In genomic region chr2:1944986-1945385, GRCh38 we compare ENCODE assay signal across 30 cellular contexts.
"Had no signal": no experiment of that assay in that cellular context is flagged by ENCODE, and none has a peak within 500 bp of the region (broad histone marks: within the 10 kb centered on the region; RNA-seq: fewer than 3 reads in every experiment).

No MANE protein-coding gene starts in this region.

- H3K4me1 Mint-ChIP-seq: stimulated activated memory B cell treated with anti-CD40 and anti-IgM and Interleukin-4, amounts not matched to agents 10 μg/mL and 1 μg/mL and 100 μg/mL, for 72 hours; stimulated activated naive CD8-positive, alpha-beta T cell treated with anti-CD3 and anti-CD28 coated beads, Interleukin-15, amount 100 ng/mL, for 72 hours had no signal

- H3K4me3 Mint-ChIP-seq: naive thymus-derived CD4-positive, alpha-beta T cell; natural killer cell; nephron; stimulated activated memory B cell treated with anti-CD40 and anti-IgM and Interleukin-4, amounts not matched to agents 10 μg/mL and 1 μg/mL and 100 μg/mL, for 72 hours; stimulated activated naive CD8-positive, alpha-beta T cell treated with anti-CD3 and anti-CD28 coated beads, Interleukin-15, amount 100 ng/mL, for 72 hours had no signal

- H3K9ac ChIP-seq: parathyroid adenoma had no signal

- H2AFZ ChIP-seq: parathyroid adenoma had no signal

- H3K27ac ChIP-seq: ovary, parathyroid adenoma, psoas muscle, right lobe of liver, skin epidermis, spleen, suprapubic skin, testis, tibial nerve, upper lobe of left lung, vagina had no signal

- ATAC-seq: naive thymus-derived CD4-positive, alpha-beta T cell; natural killer cell; psoas muscle; right cardiac atrium; right lobe of liver; stimulated activated memory B cell treated with anti-CD40 and anti-IgM and Interleukin-4, amounts not matched to agents 10 μg/mL and 1 μg/mL and 100 μg/mL, for 72 hours; stimulated activated naive CD8-positive, alpha-beta T cell treated with anti-CD3 and anti-CD28 coated beads, Interleukin-15, amount 100 ng/mL, for 72 hours; stimulated activated naive CD8-positive, alpha-beta T cell treated with anti-CD3 and anti-CD28 coated beads, Interleukin-15, Interleukin-2, amounts not matched to agents 100 U/mL and 50 U/mL, for 24 hours had no signal

- H3K79me2 ChIP-seq: parathyroid adenoma had no signal

- DNase-seq: naive thymus-derived CD4-positive, alpha-beta T cell; natural killer cell; occipital lobe; ovary; posterior cingulate gyrus; psoas muscle; right cardiac atrium; right lobe of liver; spleen; stimulated activated CD4-positive, alpha-beta T cell treated with anti-CD3 and anti-CD28 coated beads, Interleukin-12 subunit alpha, Interleukin-12 subunit beta, amount 100 ng/mL, for 4 hours; stimulated activated CD4-positive, alpha-beta T cell treated with anti-CD3 and anti-CD28 coated beads, Interleukin-1b, Interleukin-23, amount 100 ng/mL, for 48 hours; stimulated activated CD4-positive, alpha-beta T cell treated with anti-CD3 and anti-CD28 coated beads, Interleukin-4, amount 100 ng/mL, for 1 hour; stimulated activated CD4-positive, alpha-beta T cell treated with anti-CD3 and anti-CD28 coated beads, Interleukin-4, amount 100 ng/mL, for 4 hours; stimulated activated CD8-positive, alpha-beta memory T cell treated with anti-CD3 and anti-CD28 coated beads, Interleukin-4, amount 100 ng/mL, for 48 hours; stimulated activated naive CD4-positive, alpha-beta T cell; stimulated activated naive CD8-positive, alpha-beta T cell treated with anti-CD3 and anti-CD28 coated beads, Interleukin-15, amount 100 ng/mL, for 72 hours; stimulated activated naive CD8-positive, alpha-beta T cell treated with anti-CD3 and anti-CD28 coated beads, Interleukin-15, Interleukin-2, amounts not matched to agents 100 U/mL and 50 U/mL, for 24 hours; substantia nigra; testis; trophoblast cell; upper lobe of left lung had no signal

- H3K9me3 ChIP-seq: ovary, psoas muscle, right lobe of liver, spleen, suprapubic skin, testis, tibial nerve, upper lobe of left lung, vagina had no signal

- H3K36me3 Mint-ChIP-seq: naive thymus-derived CD4-positive, alpha-beta T cell; natural killer cell; stimulated activated memory B cell treated with anti-CD40 and anti-IgM and Interleukin-4, amounts not matched to agents 10 μg/mL and 1 μg/mL and 100 μg/mL, for 72 hours had no signal

- H3K36me3 ChIP-seq: ovary, right lobe of liver, spleen, suprapubic skin, tibial nerve, upper lobe of left lung, vagina had no signal

- H3K4me1 ChIP-seq: parathyroid adenoma, psoas muscle, right lobe of liver, spleen, suprapubic skin, testis, tibial nerve, upper lobe of left lung, vagina had no signal

- H3K4me3 ChIP-seq: ovary, psoas muscle, right lobe of liver, skin epidermis, smooth muscle cell, spleen, suprapubic skin, testis, tibial nerve, upper lobe of left lung, vagina had no signal

- H3K27me3 ChIP-seq: ovary, right lobe of liver, testis, tibial nerve, upper lobe of left lung, vagina had no signal

- H3K9me3 Mint-ChIP-seq: naive thymus-derived CD4-positive, alpha-beta T cell; natural killer cell; nephron; stimulated activated naive CD8-positive, alpha-beta T cell treated with anti-CD3 and anti-CD28 coated beads, Interleukin-15, amount 100 ng/mL, for 72 hours had no signal

- H3K4me2 ChIP-seq: smooth muscle cell had no signal

- H3K27ac Mint-ChIP-seq: natural killer cell; nephron; progenitor cell of endocrine pancreas; stimulated activated memory B cell treated with anti-CD40 and anti-IgM and Interleukin-4, amounts not matched to agents 10 μg/mL and 1 μg/mL and 100 μg/mL, for 72 hours had no signal
